17 cellular contexts compared by ENCODE assay signal in genomic region chr15:100714749-100715342, GRCh38.
DNase-seq lines count a peak whose midpoint lies in the region; ATAC-seq and TF ChIP-seq lines count a peak whose summit lies in the region.
"Had no signal": no experiment of that assay in that cellular context is flagged by ENCODE, and none has a peak within 500 bp of the region (broad histone marks: within the 10 kb centered on the region; RNA-seq: fewer than 3 reads in every experiment).

No MANE protein-coding gene starts in this region.

- H3K9me3 ChIP-seq in neural progenitor cell (ENCODE audit: low read depth) (no peaks in the 10 kb centered on the region), gastroesophageal sphincter (no peaks in the 10 kb centered on the region)
- H3K9me3 ChIP-seq: BE2C, prostate gland, testis had no signal

- TF ChIP-seq CTCF in VCaP (conservative IDR thresholded peaks at IDR 0.05) = no peak
- TF ChIP-seq CTCF in neural progenitor cell (IDR thresholded peaks at IDR 0.05) = no peak
- no peak for TF ChIP-seq CTCF in gastroesophageal sphincter (IDR thresholded peaks at IDR 0.05)

- no peaks in the 10 kb centered on the region for H4K20me1 ChIP-seq in neural progenitor cell (ENCODE audit: low read depth)

- peak overlapping the region; percentile 37 for H3K27ac Mint-ChIP-seq in neural progenitor cell
- H3K27ac Mint-ChIP-seq: activated naive CD4-positive, alpha-beta T cell treated with anti-CD3 and anti-CD28 coated beads for 36 hours; mesothelial cell of epicardium had no signal

- peak; percentile 4 for DNase-seq in NCI-H2107 treated with DMSO at 0.1 percent for 48 hours (lab: John Stamatoyannopoulos, UW; ENCODE audit: unreplicated experiment)
- no peak for DNase-seq in NCI-H2107 (lab: John Stamatoyannopoulos, UW)
- peak; percentile 35 for DNase-seq in HT-29 (ENCODE audit: low spot score)
- DNase-seq in neural progenitor cell (ENCODE audit: low spot score) = no peak
- no peak for DNase-seq in DMS 273 (lab: John Stamatoyannopoulos, UW; ENCODE audit: unreplicated experiment)
- DNase-seq in activated T-cell treated with anti-CD3 and anti-CD28 coated beads, Interleukin-2, amount 50 U/mL, for 1 hour = no peak
- DNase-seq: 8988T; activated CD4-positive, alpha-beta T cell treated with anti-CD3 and anti-CD28 coated beads, Interleukin-2, amount 50 U/mL, for 4 hours; activated naive CD4-positive, alpha-beta T cell treated with anti-CD3 and anti-CD28 coated beads for 36 hours; BE2C; NK-92 treated with Interleukin-12 subunit alpha and Interleukin-12 subunit beta, amount 100 ng/mL, for 24 hours; testis had no signal

- H3K4me1 ChIP-seq in neural progenitor cell (no peaks in the 10 kb centered on the region), gastroesophageal sphincter (peaks cover 0 to 14% (median 2%) of the 10 kb centered on the region in 3 donors)
- H3K4me1 ChIP-seq: prostate gland had no signal

- TF ChIP-seq POLR2A in gastroesophageal sphincter (IDR thresholded peaks at IDR 0.05) = no peak

- H3K4me3 ChIP-seq in neural progenitor cell (no peak overlapping the region), gastroesophageal sphincter (no peak overlapping the region)
- H3K4me3 ChIP-seq: prostate gland, testis had no signal

- H3K9me3 Mint-ChIP-seq in neural progenitor cell = peaks cover 5% of the 10 kb centered on the region

- H3K27me3 Mint-ChIP-seq in neural progenitor cell (ENCODE audit: insufficient read depth, low read depth) = peaks cover 17% of the 10 kb centered on the region

- no peak overlapping the region for H3K9ac ChIP-seq in neural progenitor cell

- 83 to 100% methylated on average over 2 to 7 of the region's 14 CpGs for WGBS in gastroesophageal sphincter (ENCODE audit: low coverage in 1 of 2), 2 donors

- H3K36me3 ChIP-seq in neural progenitor cell = no peaks in the 10 kb centered on the region
- H3K36me3 ChIP-seq in gastroesophageal sphincter = no peaks in the 10 kb centered on the region
- H3K36me3 ChIP-seq: BE2C, prostate gland had no signal

- H3K4me2 ChIP-seq in neural progenitor cell = no peak overlapping the region

- H3K36me3 Mint-ChIP-seq in neural progenitor cell = peaks cover 3% of the 10 kb centered on the region

- H3K4me1 Mint-ChIP-seq in neural progenitor cell = peaks cover 10% of the 10 kb centered on the region

- ATAC-seq in gastroesophageal sphincter = no peak

- no peak for TF ChIP-seq EP300 in gastroesophageal sphincter (IDR thresholded peaks at IDR 0.05)

- H3K27ac ChIP-seq in VCaP (peak overlapping the region; percentile 5; the same call in 1 of the 2 replicates), neural progenitor cell (no peak overlapping the region), gastroesophageal sphincter (no peak overlapping the region)
- H3K27ac ChIP-seq: testis had no signal

- peak overlapping the region; percentile 35 for H3K4me3 Mint-ChIP-seq in neural progenitor cell
- H3K4me3 Mint-ChIP-seq: activated naive CD4-positive, alpha-beta T cell treated with anti-CD3 and anti-CD28 coated beads for 36 hours; mesothelial cell of epicardium; nephron had no signal

- H3F3A ChIP-seq in neural progenitor cell (ENCODE audit: low read depth) = no peaks in the 10 kb centered on the region

- H2AFZ ChIP-seq in neural progenitor cell (replicated peaks) = no peak overlapping the region

- H3K79me2 ChIP-seq in neural progenitor cell (ENCODE audit: low read depth) = no peaks in the 10 kb centered on the region

- H3K27me3 ChIP-seq in neural progenitor cell (no peaks in the 10 kb centered on the region), gastroesophageal sphincter (no peaks in the 10 kb centered on the region)
- H3K27me3 ChIP-seq: BE2C, testis had no signal

Comparison
In these comparisons a context has a peak if more than half of its experiments do, and no peak if none do; other contexts are left out.
1. DNase-seq: peak in NCI-H2107 treated with DMSO at 0.1 percent for 48 hours (single experiment) and HT-29 (single experiment); none in NCI-H2107 (single experiment), neural progenitor cell (single experiment), DMS 273 (single experiment) and activated T-cell treated with anti-CD3 and anti-CD28 coated beads, Interleukin-2, amount 50 U/mL, for 1 hour (single experiment).